In the genomic region with DNA sequence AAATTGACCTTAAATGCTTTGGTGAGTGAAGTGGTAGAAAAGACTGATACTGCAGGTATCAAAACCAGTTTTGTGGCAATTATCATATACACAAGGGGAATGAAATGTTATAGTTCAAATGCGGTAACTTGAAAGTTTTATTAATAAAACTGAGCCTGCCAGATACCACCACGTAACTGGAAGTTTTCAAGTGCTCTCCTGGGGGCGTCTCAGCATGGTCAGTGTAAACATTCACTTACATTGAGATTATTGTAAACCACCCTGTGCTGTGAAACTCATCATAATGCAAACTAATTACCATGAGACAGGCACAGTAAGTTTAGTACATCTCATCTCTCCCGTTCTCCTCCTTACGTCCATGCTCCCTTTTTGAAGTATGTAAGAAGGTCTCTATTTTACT, we compare ENCODE assay signal across 11 cellular contexts.
DNase-seq lines count a peak whose midpoint lies in the region; ATAC-seq and TF ChIP-seq lines count a peak whose summit lies in the region.
"Had no signal": no experiment of that assay in that cellular context is flagged by ENCODE, and none has a peak within 500 bp of the region (broad histone marks: within the 10 kb centered on the region; RNA-seq: fewer than 3 reads in every experiment).

No MANE protein-coding gene starts in this region.

- no peak overlapping the region for H2BK120ac ChIP-seq in mesenchymal stem cell (ENCODE audit: low read depth, low read length)

- no peak overlapping the region for H3K4me3 Mint-ChIP-seq in activated CD8-positive, alpha-beta T cell treated with anti-CD3 and anti-CD28 coated beads, Interleukin-2, amount 10 ng/mL, durations not matched to agents 7 days and 5 days
- H3K4me3 Mint-ChIP-seq: CD14-positive monocyte; CD8-positive, alpha-beta T cell had no signal

- no peaks in the 10 kb centered on the region for H3K9me3 ChIP-seq in HEK293 (ENCODE audit: control insufficient read depth, insufficient read depth, low read depth, low read length)
- H3K9me3 ChIP-seq in mesenchymal stem cell (ENCODE audit: control insufficient read depth, low read length) = no peaks in the 10 kb centered on the region
- no peaks in the 10 kb centered on the region for H3K9me3 ChIP-seq in smooth muscle cell (replicated peaks; ENCODE audit: low read depth)
- no peaks in the 10 kb centered on the region for H3K9me3 ChIP-seq in esophagus muscularis mucosa
- H3K9me3 ChIP-seq: Caco-2 had no signal

- no peak overlapping the region for H2AK5ac ChIP-seq in mesenchymal stem cell (ENCODE audit: low read length, severe bottlenecking)

- H4K20me1 ChIP-seq in smooth muscle cell (ENCODE audit: low read depth) = no peaks in the 10 kb centered on the region

- H3K4me3 ChIP-seq in HEK293 (ENCODE audit: low read depth, low read length) (no peak overlapping the region), mesenchymal stem cell (ENCODE audit: insufficient read depth in 1 of 2, low read depth in 1 of 2, low read length in 2 of 2) (no peak overlapping the region), smooth muscle cell (no peak overlapping the region), esophagus muscularis mucosa (no peak overlapping the region)

- peaks cover 22% of the 10 kb centered on the region for H3F3A ChIP-seq in smooth muscle cell (ENCODE audit: low read depth)

- no peak for ATAC-seq in activated CD8-positive, alpha-beta T cell treated with anti-CD3 and anti-CD28 coated beads, Interleukin-2, amount 10 ng/mL, durations not matched to agents 7 days and 5 days
- ATAC-seq: CD8-positive, alpha-beta T cell; HCT116 had no signal

- H3K27me3 Mint-ChIP-seq in activated CD8-positive, alpha-beta T cell treated with anti-CD3 and anti-CD28 coated beads, Interleukin-2, amount 10 ng/mL, durations not matched to agents 7 days and 5 days (ENCODE audit: low read depth) = no peaks in the 10 kb centered on the region

- TF ChIP-seq EP300 in esophagus muscularis mucosa (IDR thresholded peaks at IDR 0.05) = no peak

- DNase-seq in SK-MEL-5 (ENCODE audit: low read depth, low spot score) (peak; percentile 75), mesenchymal stem cell (peak; percentile 53), smooth muscle cell (lab: John Stamatoyannopoulos, UW; ENCODE audit: unreplicated experiment) (no peak), HK-2 (ENCODE audit: unreplicated experiment) (no peak), esophagus muscularis mucosa (ENCODE audit: extremely low spot score) (no peak)
- DNase-seq in activated CD8-positive, alpha-beta T cell treated with anti-CD3 and anti-CD28 coated beads, Interleukin-2, amount 10 ng/mL, durations not matched to agents 7 days and 5 days = no peak
- DNase-seq: Caco-2; CD8-positive, alpha-beta T cell had no signal

- H3K9ac ChIP-seq in mesenchymal stem cell (ENCODE audit: low read length) (no peak overlapping the region), smooth muscle cell (ENCODE audit: low read depth) (peak overlapping the region; percentile 48)

- CTCF ChIA-PET in HEK293 (lab: Yijun Ruan, JAX) = no interaction called here
- CTCF ChIA-PET in activated CD8-positive, alpha-beta T cell treated with anti-CD3 and anti-CD28 coated beads, Interleukin-2, amount 10 ng/mL, durations not matched to agents 7 days and 5 days (lab: Charles Lee) = no interaction called here

- no peak overlapping the region for H2AFZ ChIP-seq in mesenchymal stem cell (ENCODE audit: low read depth, low read length)
- no peak overlapping the region for H2AFZ ChIP-seq in smooth muscle cell (ENCODE audit: low read depth)

- TF ChIP-seq POLR2A in esophagus muscularis mucosa (IDR thresholded peaks at IDR 0.05; ENCODE audit: low read depth) = no peak

- WGBS in mesenchymal stem cell = 46% methylated on average over 3 of the region's 5 CpGs
- 14% methylated on average over 5 of the region's 5 CpGs for WGBS in smooth muscle cell (ENCODE audit: low lambda C conversion rate)
- 86% methylated on average over 5 of the region's 5 CpGs for WGBS in esophagus muscularis mucosa

- no peaks in the 10 kb centered on the region for H3K36me3 Mint-ChIP-seq in activated CD8-positive, alpha-beta T cell treated with anti-CD3 and anti-CD28 coated beads, Interleukin-2, amount 10 ng/mL, durations not matched to agents 7 days and 5 days (ENCODE audit: low read depth)
- H3K36me3 Mint-ChIP-seq: CD14-positive monocyte; CD8-positive, alpha-beta T cell had no signal

- H4K8ac ChIP-seq in mesenchymal stem cell (ENCODE audit: low read length) = no peak overlapping the region

- H3K79me1 ChIP-seq in mesenchymal stem cell (replicated peaks; ENCODE audit: low read length, poor library complexity, severe bottlenecking) = no peaks in the 10 kb centered on the region

- TF ChIP-seq CTCF in HEK293 (tag by site-specific recombination; IDR thresholded peaks at IDR 0.05) (no peak), smooth muscle cell (IDR thresholded peaks at IDR 0.05; ENCODE audit: borderline replicate concordance, insufficient read depth, poor library complexity, severe bottlenecking) (no peak), esophagus muscularis mucosa (IDR thresholded peaks at IDR 0.05) (no peak)

- H3K27ac ChIP-seq in HEK293 (ENCODE audit: extremely low read depth, low read depth, low read length) (no peak overlapping the region), mesenchymal stem cell (ENCODE audit: low read length, poor library complexity, severe bottlenecking) (no peak overlapping the region), smooth muscle cell (ENCODE audit: low read depth) (peak overlapping the region; percentile 93), esophagus muscularis mucosa (replicated peaks in 1 of 4) (no peak overlapping the region)

- H3K4ac ChIP-seq in mesenchymal stem cell (ENCODE audit: low read depth in 1 of 2, low read length in 2 of 2) = no peak overlapping the region

- no peak overlapping the region for H2BK15ac ChIP-seq in mesenchymal stem cell (ENCODE audit: low read depth, poor library complexity, severe bottlenecking)

- peaks cover 13% of the 10 kb centered on the region; the same call in 1 of the 2 replicates for H3K4me1 ChIP-seq in HEK293 (ENCODE audit: control insufficient read depth, insufficient read depth, low read length)
- no peaks in the 10 kb centered on the region for H3K4me1 ChIP-seq in mesenchymal stem cell (ENCODE audit: control insufficient read depth, insufficient read depth, low read depth, low read length)
- peaks cover 11% of the 10 kb centered on the region for H3K4me1 ChIP-seq in smooth muscle cell (ENCODE audit: low read depth)
- peaks cover 0 to 8% (median 0%) of the 10 kb centered on the region in 4 donors for H3K4me1 ChIP-seq in esophagus muscularis mucosa
- H3K4me1 ChIP-seq: Caco-2 had no signal

- H3K27me3 ChIP-seq in mesenchymal stem cell (ENCODE audit: control insufficient read depth in 1 of 2, insufficient read depth in 1 of 2, low read length in 2 of 2) (no peaks in the 10 kb centered on the region), smooth muscle cell (ENCODE audit: low read depth) (no peaks in the 10 kb centered on the region), esophagus muscularis mucosa (no peaks in the 10 kb centered on the region)

- H2BK5ac ChIP-seq in mesenchymal stem cell (ENCODE audit: low read depth, low read length, poor library complexity, severe bottlenecking) = no peak overlapping the region

- H3K4me1 Mint-ChIP-seq in activated CD8-positive, alpha-beta T cell treated with anti-CD3 and anti-CD28 coated beads, Interleukin-2, amount 10 ng/mL, durations not matched to agents 7 days and 5 days (ENCODE audit: low read depth) = no peaks in the 10 kb centered on the region

- no peak overlapping the region for H2BK12ac ChIP-seq in mesenchymal stem cell (ENCODE audit: low read length in 2 of 2)

- H3K4me2 ChIP-seq in mesenchymal stem cell (ENCODE audit: low read length, poor library complexity, severe bottlenecking) = no peak overlapping the region
- H3K4me2 ChIP-seq in smooth muscle cell = peak overlapping the region; percentile 67

- intact Hi-C loops in esophagus muscularis mucosa (cut with DNase I) = no loop called here

- no peaks in the 10 kb centered on the region for H3K9me3 Mint-ChIP-seq in activated CD8-positive, alpha-beta T cell treated with anti-CD3 and anti-CD28 coated beads, Interleukin-2, amount 10 ng/mL, durations not matched to agents 7 days and 5 days (ENCODE audit: insufficient read depth)
- H3K9me3 Mint-ChIP-seq: CD8-positive, alpha-beta T cell had no signal

- POLR2A ChIA-PET in HEK293 (lab: Yijun Ruan, JAX) = no interaction called here
- POLR2A ChIA-PET in activated CD8-positive, alpha-beta T cell treated with anti-CD3 and anti-CD28 coated beads, Interleukin-2, amount 10 ng/mL, durations not matched to agents 7 days and 5 days (lab: Charles Lee) = no interaction called here

- in situ Hi-C loops in SK-MEL-5 (cut with HindIII; ENCODE audit: low pct_unique_long_range_greater_than_20kb, low sequenced_read_pairs) = no loop called here

- no peaks in the 10 kb centered on the region for H3K36me3 ChIP-seq in HEK293 (ENCODE audit: control insufficient read depth in 2 of 2, insufficient read depth in 1 of 2, low read length in 2 of 2)
- no peaks in the 10 kb centered on the region for H3K36me3 ChIP-seq in mesenchymal stem cell (ENCODE audit: control insufficient read depth in 1 of 2, insufficient read depth in 2 of 2, low read depth in 1 of 2, low read length in 2 of 2)
- no peaks in the 10 kb centered on the region for H3K36me3 ChIP-seq in smooth muscle cell (ENCODE audit: low read depth)
- no peaks in the 10 kb centered on the region for H3K36me3 ChIP-seq in esophagus muscularis mucosa

- no peaks in the 10 kb centered on the region for H3K79me2 ChIP-seq in smooth muscle cell (ENCODE audit: low read depth)

- H3K18ac ChIP-seq in mesenchymal stem cell (ENCODE audit: low read depth in 1 of 2, low read length in 2 of 2) = no peak overlapping the region

- H4K91ac ChIP-seq in mesenchymal stem cell (ENCODE audit: low read length) = no peak overlapping the region

- no peak overlapping the region for H3K23ac ChIP-seq in mesenchymal stem cell (ENCODE audit: low read length in 2 of 2)

- no peak overlapping the region for H3K27ac Mint-ChIP-seq in activated CD8-positive, alpha-beta T cell treated with anti-CD3 and anti-CD28 coated beads, Interleukin-2, amount 10 ng/mL, durations not matched to agents 7 days and 5 days
- H3K27ac Mint-ChIP-seq: CD14-positive monocyte; CD8-positive, alpha-beta T cell had no signal

- H3K14ac ChIP-seq in mesenchymal stem cell (ENCODE audit: low read length in 2 of 2) = no peak overlapping the region

TF ChIP-seq in HEK293, 187 proteins besides CTCF, POLR2A, EP300 and RAD21 (continues in another document):
- TF ChIP-seq KLF10 (tag by site-specific recombination; IDR thresholded peaks at IDR 0.05) = no peak
- TF ChIP-seq ZNF354C (tag by site-specific recombination; IDR thresholded peaks at IDR 0.05; ENCODE audit: borderline replicate concordance, low read depth) = no peak
- TF ChIP-seq ZNF184 (tag by site-specific recombination; IDR thresholded peaks at IDR 0.05) = no peak

Comparison
In these comparisons a context has a peak if more than half of its experiments do, and no peak if none do; other contexts are left out.
1. DNase-seq: peak in SK-MEL-5 (single experiment) and mesenchymal stem cell (single experiment); none in smooth muscle cell (single experiment), HK-2 (single experiment), esophagus muscularis mucosa (single experiment) and activated CD8-positive, alpha-beta T cell treated with anti-CD3 and anti-CD28 coated beads, Interleukin-2, amount 10 ng/mL, durations not matched to agents 7 days and 5 days (single experiment).